Comparison of ENCODE assay signal across 2 cellular contexts in the genomic region with DNA sequence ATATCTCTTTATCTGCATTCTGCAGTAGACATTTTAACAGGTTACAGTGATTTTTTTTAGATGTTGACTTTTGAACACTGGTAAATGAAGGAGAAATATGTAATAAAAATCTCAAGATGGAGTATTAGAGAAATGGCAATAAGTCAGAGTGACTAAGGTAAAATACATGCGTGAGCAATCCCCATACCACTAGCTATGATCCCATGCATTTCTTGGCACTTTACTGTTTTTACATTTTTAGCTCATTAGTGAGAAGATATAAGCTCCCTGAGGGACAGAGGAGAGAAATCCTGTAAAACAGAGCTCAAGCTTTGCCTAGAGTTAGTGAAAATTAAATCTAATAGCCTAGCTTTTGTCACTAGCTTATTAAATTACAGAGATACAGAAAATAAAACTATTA.
TF ChIP-seq lines count a peak whose summit lies in the region.

No MANE protein-coding gene starts in this region.

TF ChIP-seq in IMR-90, 13 proteins besides CTCF, POLR2A, EP300 and RAD21:
- TF ChIP-seq CEBPB (IDR thresholded peaks at IDR 0.05; ENCODE audit: low read depth, low read length) (no peak), MAZ (IDR thresholded peaks at IDR 0.05; ENCODE audit: borderline replicate concordance, low read depth, low read length) (no peak), RCOR1 (IDR thresholded peaks at IDR 0.05; ENCODE audit: insufficient replicate concordance, low read length) (no peak), NFE2L2 (IDR thresholded peaks at IDR 0.05; ENCODE audit: low read depth, low read length) (no peak), CHD1 (IDR thresholded peaks at IDR 0.05; ENCODE audit: low read depth, low read length) (no peak), BHLHE40 (IDR thresholded peaks at IDR 0.05; ENCODE audit: low read depth, low read length) (no peak), MAFK (IDR thresholded peaks at IDR 0.05; ENCODE audit: low read depth, low read length) (no peak)
- TF ChIP-seq, protein P1, sequence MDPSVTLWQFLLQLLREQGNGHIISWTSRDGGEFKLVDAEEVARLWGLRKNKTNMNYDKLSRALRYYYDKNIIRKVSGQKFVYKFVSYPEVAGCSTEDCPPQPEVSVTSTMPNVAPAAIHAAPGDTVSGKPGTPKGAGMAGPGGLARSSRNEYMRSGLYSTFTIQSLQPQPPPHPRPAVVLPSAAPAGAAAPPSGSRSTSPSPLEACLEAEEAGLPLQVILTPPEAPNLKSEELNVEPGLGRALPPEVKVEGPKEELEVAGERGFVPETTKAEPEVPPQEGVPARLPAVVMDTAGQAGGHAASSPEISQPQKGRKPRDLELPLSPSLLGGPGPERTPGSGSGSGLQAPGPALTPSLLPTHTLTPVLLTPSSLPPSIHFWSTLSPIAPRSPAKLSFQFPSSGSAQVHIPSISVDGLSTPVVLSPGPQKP (IDR thresholded peaks at IDR 0.05; ENCODE audit: borderline replicate concordance, low read depth, low read length): no peak
- TF ChIP-seq, protein P2, sequence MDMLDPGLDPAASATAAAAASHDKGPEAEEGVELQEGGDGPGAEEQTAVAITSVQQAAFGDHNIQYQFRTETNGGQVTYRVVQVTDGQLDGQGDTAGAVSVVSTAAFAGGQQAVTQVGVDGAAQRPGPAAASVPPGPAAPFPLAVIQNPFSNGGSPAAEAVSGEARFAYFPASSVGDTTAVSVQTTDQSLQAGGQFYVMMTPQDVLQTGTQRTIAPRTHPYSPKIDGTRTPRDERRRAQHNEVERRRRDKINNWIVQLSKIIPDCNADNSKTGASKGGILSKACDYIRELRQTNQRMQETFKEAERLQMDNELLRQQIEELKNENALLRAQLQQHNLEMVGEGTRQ (IDR thresholded peaks at IDR 0.05; ENCODE audit: low read depth, low read length): no peak

TF ChIP-seq in WTC11, 78 proteins besides CTCF, POLR2A, EP300 and RAD21:
- TF ChIP-seq SOX15 (CRISPR knock-in tag; IDR thresholded peaks at IDR 0.05): no peak
- TF ChIP-seq ZNF416 (CRISPR knock-in tag; IDR thresholded peaks at IDR 0.05): no peak
- no peak for TF ChIP-seq JUN (CRISPR knock-in tag; IDR thresholded peaks at IDR 0.05)
- TF ChIP-seq ZNF671 (CRISPR knock-in tag; IDR thresholded peaks at IDR 0.05): no peak
- TF ChIP-seq NFATC4 (CRISPR knock-in tag; IDR thresholded peaks at IDR 0.05): no peak
- no peak for TF ChIP-seq CREB1 (CRISPR knock-in tag; IDR thresholded peaks at IDR 0.05)
- TF ChIP-seq ZNF423 (CRISPR knock-in tag; IDR thresholded peaks at IDR 0.05): no peak
- TF ChIP-seq FOXK1 (CRISPR knock-in tag; IDR thresholded peaks at IDR 0.05): no peak
- TF ChIP-seq, protein P3, sequence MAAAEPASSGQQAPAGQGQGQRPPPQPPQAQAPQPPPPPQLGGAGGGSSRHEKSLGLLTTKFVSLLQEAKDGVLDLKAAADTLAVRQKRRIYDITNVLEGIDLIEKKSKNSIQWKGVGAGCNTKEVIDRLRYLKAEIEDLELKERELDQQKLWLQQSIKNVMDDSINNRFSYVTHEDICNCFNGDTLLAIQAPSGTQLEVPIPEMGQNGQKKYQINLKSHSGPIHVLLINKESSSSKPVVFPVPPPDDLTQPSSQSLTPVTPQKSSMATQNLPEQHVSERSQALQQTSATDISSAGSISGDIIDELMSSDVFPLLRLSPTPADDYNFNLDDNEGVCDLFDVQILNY (CRISPR knock-in tag; IDR thresholded peaks at IDR 0.05): no peak
- TF ChIP-seq, protein P4, sequence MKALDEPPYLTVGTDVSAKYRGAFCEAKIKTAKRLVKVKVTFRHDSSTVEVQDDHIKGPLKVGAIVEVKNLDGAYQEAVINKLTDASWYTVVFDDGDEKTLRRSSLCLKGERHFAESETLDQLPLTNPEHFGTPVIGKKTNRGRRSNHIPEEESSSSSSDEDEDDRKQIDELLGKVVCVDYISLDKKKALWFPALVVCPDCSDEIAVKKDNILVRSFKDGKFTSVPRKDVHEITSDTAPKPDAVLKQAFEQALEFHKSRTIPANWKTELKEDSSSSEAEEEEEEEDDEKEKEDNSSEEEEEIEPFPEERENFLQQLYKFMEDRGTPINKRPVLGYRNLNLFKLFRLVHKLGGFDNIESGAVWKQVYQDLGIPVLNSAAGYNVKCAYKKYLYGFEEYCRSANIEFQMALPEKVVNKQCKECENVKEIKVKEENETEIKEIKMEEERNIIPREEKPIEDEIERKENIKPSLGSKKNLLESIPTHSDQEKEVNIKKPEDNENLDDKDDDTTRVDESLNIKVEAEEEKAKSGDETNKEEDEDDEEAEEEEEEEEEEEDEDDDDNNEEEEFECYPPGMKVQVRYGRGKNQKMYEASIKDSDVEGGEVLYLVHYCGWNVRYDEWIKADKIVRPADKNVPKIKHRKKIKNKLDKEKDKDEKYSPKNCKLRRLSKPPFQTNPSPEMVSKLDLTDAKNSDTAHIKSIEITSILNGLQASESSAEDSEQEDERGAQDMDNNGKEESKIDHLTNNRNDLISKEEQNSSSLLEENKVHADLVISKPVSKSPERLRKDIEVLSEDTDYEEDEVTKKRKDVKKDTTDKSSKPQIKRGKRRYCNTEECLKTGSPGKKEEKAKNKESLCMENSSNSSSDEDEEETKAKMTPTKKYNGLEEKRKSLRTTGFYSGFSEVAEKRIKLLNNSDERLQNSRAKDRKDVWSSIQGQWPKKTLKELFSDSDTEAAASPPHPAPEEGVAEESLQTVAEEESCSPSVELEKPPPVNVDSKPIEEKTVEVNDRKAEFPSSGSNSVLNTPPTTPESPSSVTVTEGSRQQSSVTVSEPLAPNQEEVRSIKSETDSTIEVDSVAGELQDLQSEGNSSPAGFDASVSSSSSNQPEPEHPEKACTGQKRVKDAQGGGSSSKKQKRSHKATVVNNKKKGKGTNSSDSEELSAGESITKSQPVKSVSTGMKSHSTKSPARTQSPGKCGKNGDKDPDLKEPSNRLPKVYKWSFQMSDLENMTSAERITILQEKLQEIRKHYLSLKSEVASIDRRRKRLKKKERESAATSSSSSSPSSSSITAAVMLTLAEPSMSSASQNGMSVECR (CRISPR knock-in tag; IDR thresholded peaks at IDR 0.05; ENCODE audit: borderline replicate concordance): no peak
- TF ChIP-seq ESRRA (CRISPR knock-in tag; IDR thresholded peaks at IDR 0.05; ENCODE audit: borderline replicate concordance): no peak
- no peak for TF ChIP-seq PRRX2 (CRISPR knock-in tag; IDR thresholded peaks at IDR 0.05)
- no peak for TF ChIP-seq ZNF219 (CRISPR knock-in tag; IDR thresholded peaks at IDR 0.05; ENCODE audit: borderline replicate concordance)
- TF ChIP-seq RELA (CRISPR knock-in tag; IDR thresholded peaks at IDR 0.05; ENCODE audit: borderline replicate concordance): no peak
- no peak for TF ChIP-seq ATF1 (CRISPR knock-in tag; IDR thresholded peaks at IDR 0.05)
